ENCODE assay signal across 1 cellular context in the genomic region with DNA sequence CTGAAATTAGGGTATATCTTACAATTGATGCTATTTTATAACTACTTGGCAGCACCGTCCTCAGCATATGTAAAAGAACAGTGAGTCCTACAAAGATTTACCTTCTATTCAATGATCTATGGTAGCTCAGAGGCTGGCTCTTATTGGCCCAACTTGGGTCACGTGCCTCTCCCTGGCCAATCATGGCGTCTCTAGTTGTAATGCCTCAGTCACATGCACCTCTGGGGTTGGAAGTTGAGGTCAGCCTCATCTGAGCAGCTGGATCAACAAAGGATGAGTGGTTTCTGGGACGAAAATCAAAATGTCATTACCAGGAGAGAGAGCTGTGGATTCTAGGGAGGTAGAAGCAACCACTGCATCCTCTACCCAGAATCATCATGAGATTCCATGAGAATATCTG.
TF ChIP-seq lines count a peak whose summit lies in the region.

No MANE protein-coding gene starts in this region.

TF ChIP-seq in K562, 482 proteins besides CTCF, POLR2A, EP300 and RAD21 (continues in another document):
- TF ChIP-seq, protein P1, sequence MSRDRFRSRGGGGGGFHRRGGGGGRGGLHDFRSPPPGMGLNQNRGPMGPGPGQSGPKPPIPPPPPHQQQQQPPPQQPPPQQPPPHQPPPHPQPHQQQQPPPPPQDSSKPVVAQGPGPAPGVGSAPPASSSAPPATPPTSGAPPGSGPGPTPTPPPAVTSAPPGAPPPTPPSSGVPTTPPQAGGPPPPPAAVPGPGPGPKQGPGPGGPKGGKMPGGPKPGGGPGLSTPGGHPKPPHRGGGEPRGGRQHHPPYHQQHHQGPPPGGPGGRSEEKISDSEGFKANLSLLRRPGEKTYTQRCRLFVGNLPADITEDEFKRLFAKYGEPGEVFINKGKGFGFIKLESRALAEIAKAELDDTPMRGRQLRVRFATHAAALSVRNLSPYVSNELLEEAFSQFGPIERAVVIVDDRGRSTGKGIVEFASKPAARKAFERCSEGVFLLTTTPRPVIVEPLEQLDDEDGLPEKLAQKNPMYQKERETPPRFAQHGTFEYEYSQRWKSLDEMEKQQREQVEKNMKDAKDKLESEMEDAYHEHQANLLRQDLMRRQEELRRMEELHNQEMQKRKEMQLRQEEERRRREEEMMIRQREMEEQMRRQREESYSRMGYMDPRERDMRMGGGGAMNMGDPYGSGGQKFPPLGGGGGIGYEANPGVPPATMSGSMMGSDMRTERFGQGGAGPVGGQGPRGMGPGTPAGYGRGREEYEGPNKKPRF (IDR thresholded peaks at IDR 0.05; ENCODE audit: low read depth, low read length), result no peak
- TF ChIP-seq, protein P2, sequence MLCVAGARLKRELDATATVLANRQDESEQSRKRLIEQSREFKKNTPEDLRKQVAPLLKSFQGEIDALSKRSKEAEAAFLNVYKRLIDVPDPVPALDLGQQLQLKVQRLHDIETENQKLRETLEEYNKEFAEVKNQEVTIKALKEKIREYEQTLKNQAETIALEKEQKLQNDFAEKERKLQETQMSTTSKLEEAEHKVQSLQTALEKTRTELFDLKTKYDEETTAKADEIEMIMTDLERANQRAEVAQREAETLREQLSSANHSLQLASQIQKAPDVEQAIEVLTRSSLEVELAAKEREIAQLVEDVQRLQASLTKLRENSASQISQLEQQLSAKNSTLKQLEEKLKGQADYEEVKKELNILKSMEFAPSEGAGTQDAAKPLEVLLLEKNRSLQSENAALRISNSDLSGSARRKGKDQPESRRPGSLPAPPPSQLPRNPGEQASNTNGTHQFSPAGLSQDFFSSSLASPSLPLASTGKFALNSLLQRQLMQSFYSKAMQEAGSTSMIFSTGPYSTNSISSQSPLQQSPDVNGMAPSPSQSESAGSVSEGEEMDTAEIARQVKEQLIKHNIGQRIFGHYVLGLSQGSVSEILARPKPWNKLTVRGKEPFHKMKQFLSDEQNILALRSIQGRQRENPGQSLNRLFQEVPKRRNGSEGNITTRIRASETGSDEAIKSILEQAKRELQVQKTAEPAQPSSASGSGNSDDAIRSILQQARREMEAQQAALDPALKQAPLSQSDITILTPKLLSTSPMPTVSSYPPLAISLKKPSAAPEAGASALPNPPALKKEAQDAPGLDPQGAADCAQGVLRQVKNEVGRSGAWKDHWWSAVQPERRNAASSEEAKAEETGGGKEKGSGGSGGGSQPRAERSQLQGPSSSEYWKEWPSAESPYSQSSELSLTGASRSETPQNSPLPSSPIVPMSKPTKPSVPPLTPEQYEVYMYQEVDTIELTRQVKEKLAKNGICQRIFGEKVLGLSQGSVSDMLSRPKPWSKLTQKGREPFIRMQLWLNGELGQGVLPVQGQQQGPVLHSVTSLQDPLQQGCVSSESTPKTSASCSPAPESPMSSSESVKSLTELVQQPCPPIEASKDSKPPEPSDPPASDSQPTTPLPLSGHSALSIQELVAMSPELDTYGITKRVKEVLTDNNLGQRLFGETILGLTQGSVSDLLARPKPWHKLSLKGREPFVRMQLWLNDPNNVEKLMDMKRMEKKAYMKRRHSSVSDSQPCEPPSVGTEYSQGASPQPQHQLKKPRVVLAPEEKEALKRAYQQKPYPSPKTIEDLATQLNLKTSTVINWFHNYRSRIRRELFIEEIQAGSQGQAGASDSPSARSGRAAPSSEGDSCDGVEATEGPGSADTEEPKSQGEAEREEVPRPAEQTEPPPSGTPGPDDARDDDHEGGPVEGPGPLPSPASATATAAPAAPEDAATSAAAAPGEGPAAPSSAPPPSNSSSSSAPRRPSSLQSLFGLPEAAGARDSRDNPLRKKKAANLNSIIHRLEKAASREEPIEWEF (CRISPR knock-in tag; IDR thresholded peaks at IDR 0.05), result no peak
- TF ChIP-seq TSC22D4 (tag; IDR thresholded peaks at IDR 0.05), result no peak
- no peak for TF ChIP-seq SAFB2 (IDR thresholded peaks at IDR 0.05; ENCODE audit: borderline replicate concordance, low read depth, low read length, severe bottlenecking)
- TF ChIP-seq, protein P3, sequence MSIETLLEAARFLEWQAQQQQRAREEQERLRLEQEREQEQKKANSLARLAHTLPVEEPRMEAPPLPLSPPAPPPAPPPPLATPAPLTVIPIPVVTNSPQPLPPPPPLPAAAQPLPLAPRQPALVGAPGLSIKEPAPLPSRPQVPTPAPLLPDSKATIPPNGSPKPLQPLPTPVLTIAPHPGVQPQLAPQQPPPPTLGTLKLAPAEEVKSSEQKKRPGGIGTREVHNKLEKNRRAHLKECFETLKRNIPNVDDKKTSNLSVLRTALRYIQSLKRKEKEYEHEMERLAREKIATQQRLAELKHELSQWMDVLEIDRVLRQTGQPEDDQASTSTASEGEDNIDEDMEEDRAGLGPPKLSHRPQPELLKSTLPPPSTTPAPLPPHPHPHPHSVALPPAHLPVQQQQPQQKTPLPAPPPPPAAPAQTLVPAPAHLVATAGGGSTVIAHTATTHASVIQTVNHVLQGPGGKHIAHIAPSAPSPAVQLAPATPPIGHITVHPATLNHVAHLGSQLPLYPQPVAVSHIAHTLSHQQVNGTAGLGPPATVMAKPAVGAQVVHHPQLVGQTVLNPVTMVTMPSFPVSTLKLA (conservative IDR thresholded peaks at IDR 0.05), result no peak
- TF ChIP-seq USF1 (CRISPR knock-in tag; IDR thresholded peaks at IDR 0.05), result peak; percentile 84
- peak; percentile 66 for TF ChIP-seq L3MBTL2 (IDR thresholded peaks at IDR 0.05)
- TF ChIP-seq ZNF398 (CRISPR knock-in tag; IDR thresholded peaks at IDR 0.05), result no peak
- TF ChIP-seq KDM1A (IDR thresholded peaks at IDR 0.05), result no peak
- TF ChIP-seq, protein P4, sequence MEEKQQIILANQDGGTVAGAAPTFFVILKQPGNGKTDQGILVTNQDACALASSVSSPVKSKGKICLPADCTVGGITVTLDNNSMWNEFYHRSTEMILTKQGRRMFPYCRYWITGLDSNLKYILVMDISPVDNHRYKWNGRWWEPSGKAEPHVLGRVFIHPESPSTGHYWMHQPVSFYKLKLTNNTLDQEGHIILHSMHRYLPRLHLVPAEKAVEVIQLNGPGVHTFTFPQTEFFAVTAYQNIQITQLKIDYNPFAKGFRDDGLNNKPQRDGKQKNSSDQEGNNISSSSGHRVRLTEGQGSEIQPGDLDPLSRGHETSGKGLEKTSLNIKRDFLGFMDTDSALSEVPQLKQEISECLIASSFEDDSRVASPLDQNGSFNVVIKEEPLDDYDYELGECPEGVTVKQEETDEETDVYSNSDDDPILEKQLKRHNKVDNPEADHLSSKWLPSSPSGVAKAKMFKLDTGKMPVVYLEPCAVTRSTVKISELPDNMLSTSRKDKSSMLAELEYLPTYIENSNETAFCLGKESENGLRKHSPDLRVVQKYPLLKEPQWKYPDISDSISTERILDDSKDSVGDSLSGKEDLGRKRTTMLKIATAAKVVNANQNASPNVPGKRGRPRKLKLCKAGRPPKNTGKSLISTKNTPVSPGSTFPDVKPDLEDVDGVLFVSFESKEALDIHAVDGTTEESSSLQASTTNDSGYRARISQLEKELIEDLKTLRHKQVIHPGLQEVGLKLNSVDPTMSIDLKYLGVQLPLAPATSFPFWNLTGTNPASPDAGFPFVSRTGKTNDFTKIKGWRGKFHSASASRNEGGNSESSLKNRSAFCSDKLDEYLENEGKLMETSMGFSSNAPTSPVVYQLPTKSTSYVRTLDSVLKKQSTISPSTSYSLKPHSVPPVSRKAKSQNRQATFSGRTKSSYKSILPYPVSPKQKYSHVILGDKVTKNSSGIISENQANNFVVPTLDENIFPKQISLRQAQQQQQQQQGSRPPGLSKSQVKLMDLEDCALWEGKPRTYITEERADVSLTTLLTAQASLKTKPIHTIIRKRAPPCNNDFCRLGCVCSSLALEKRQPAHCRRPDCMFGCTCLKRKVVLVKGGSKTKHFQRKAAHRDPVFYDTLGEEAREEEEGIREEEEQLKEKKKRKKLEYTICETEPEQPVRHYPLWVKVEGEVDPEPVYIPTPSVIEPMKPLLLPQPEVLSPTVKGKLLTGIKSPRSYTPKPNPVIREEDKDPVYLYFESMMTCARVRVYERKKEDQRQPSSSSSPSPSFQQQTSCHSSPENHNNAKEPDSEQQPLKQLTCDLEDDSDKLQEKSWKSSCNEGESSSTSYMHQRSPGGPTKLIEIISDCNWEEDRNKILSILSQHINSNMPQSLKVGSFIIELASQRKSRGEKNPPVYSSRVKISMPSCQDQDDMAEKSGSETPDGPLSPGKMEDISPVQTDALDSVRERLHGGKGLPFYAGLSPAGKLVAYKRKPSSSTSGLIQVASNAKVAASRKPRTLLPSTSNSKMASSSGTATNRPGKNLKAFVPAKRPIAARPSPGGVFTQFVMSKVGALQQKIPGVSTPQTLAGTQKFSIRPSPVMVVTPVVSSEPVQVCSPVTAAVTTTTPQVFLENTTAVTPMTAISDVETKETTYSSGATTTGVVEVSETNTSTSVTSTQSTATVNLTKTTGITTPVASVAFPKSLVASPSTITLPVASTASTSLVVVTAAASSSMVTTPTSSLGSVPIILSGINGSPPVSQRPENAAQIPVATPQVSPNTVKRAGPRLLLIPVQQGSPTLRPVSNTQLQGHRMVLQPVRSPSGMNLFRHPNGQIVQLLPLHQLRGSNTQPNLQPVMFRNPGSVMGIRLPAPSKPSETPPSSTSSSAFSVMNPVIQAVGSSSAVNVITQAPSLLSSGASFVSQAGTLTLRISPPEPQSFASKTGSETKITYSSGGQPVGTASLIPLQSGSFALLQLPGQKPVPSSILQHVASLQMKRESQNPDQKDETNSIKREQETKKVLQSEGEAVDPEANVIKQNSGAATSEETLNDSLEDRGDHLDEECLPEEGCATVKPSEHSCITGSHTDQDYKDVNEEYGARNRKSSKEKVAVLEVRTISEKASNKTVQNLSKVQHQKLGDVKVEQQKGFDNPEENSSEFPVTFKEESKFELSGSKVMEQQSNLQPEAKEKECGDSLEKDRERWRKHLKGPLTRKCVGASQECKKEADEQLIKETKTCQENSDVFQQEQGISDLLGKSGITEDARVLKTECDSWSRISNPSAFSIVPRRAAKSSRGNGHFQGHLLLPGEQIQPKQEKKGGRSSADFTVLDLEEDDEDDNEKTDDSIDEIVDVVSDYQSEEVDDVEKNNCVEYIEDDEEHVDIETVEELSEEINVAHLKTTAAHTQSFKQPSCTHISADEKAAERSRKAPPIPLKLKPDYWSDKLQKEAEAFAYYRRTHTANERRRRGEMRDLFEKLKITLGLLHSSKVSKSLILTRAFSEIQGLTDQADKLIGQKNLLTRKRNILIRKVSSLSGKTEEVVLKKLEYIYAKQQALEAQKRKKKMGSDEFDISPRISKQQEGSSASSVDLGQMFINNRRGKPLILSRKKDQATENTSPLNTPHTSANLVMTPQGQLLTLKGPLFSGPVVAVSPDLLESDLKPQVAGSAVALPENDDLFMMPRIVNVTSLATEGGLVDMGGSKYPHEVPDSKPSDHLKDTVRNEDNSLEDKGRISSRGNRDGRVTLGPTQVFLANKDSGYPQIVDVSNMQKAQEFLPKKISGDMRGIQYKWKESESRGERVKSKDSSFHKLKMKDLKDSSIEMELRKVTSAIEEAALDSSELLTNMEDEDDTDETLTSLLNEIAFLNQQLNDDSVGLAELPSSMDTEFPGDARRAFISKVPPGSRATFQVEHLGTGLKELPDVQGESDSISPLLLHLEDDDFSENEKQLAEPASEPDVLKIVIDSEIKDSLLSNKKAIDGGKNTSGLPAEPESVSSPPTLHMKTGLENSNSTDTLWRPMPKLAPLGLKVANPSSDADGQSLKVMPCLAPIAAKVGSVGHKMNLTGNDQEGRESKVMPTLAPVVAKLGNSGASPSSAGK (IDR thresholded peaks at IDR 0.05), result peak; percentile 35
- no peak for TF ChIP-seq E2F1 (CRISPR knock-in tag; IDR thresholded peaks at IDR 0.05)
- no peak for TF ChIP-seq ZNF232 (CRISPR knock-in tag; IDR thresholded peaks at IDR 0.05)
- TF ChIP-seq RBM25 (IDR thresholded peaks at IDR 0.05; ENCODE audit: low read depth, low read length, severe bottlenecking), result peak; percentile 37
- TF ChIP-seq CHD4 (IDR thresholded peaks at IDR 0.05; ENCODE audit: insufficient read depth, insufficient replicate concordance, low read depth, low read length, poor library complexity, severe bottlenecking), result no peak
- no peak for TF ChIP-seq KLF10 (CRISPR knock-in tag; IDR thresholded peaks at IDR 0.05)
- no peak for TF ChIP-seq NFE2L1 (tag; IDR thresholded peaks at IDR 0.05; ENCODE audit: borderline replicate concordance, low read depth)
- TF ChIP-seq ZKSCAN1 (IDR thresholded peaks at IDR 0.05; ENCODE audit: low read depth, low read length), result no peak
- TF ChIP-seq MECOM (CRISPR knock-in tag; IDR thresholded peaks at IDR 0.05), result no peak
- no peak for TF ChIP-seq ZNF507 (tag; conservative IDR thresholded peaks at IDR 0.05)
- TF ChIP-seq TCF7 (IDR thresholded peaks at IDR 0.05; ENCODE audit: borderline replicate concordance), result no peak
- TF ChIP-seq RBM14 (IDR thresholded peaks at IDR 0.05; ENCODE audit: borderline replicate concordance, insufficient read depth, low read depth, low read length), result no peak
- TF ChIP-seq SRSF3 (IDR thresholded peaks at IDR 0.05; ENCODE audit: insufficient read depth, low read length), result no peak
- peak; percentile 23 for TF ChIP-seq NFYB (IDR thresholded peaks at IDR 0.05; ENCODE audit: extremely low read depth, insufficient read length)
- TF ChIP-seq RAD51 (IDR thresholded peaks at IDR 0.05; ENCODE audit: borderline replicate concordance, low read depth), result peak; percentile 65; the same call in 1 of the 2 replicates
- TF ChIP-seq TAL1 (IDR thresholded peaks at IDR 0.05), result no peak
- no peak for TF ChIP-seq IRF9 (tag; IDR thresholded peaks at IDR 0.05)
